Comparison of ENCODE assay signal across 10 cellular contexts in the genomic region with DNA sequence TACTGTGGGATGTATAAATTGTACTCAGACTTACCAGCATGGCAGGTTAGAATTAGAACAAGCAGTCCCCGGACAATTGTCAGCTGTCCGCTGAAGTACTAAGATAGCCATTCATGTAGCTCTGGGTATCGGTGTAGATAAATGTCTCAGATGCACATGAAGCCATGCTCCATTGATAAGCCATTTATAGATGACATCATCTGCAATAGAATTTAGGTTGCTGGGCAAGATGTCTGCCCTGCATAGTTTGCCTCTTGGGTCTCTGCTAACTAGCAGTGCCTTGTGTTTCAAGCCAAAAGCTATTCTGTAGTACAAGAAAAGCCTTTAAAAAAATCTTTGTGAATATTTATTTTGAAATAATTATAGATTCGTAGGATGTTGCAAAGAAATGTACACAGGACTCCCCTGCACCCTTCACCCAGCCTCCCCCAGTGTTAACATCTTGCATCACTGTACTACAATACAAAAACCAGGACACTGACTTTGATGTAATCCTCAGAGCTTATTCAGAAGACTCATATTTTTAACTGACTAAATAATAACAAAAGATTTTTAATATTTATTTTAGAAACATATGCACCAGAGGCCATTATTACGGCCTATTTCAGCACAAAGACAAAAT.
"Had no signal": no experiment of that assay in that cellular context is flagged by ENCODE, and none has a peak within 500 bp of the region (broad histone marks: within the 10 kb centered on the region; RNA-seq: fewer than 3 reads in every experiment).

No MANE protein-coding gene starts in this region.

- H3K4me2 ChIP-seq: GM23338 had no signal

- H3K27ac ChIP-seq: HL-60 had no signal

- H3K4me3 ChIP-seq: GM23338, K562 had no signal

- DNase-seq: H9, HCEC 1CT, HFFc6, IMR-90, KG1 had no signal

- ATAC-seq: GM23338, K562 had no signal

- FAIRE-seq: H1, H54, K562 had no signal

- H2AFZ ChIP-seq: GM23338 had no signal
